Comparison of ENCODE assay signal across 9 cellular contexts in genomic region chr20:63234693-63235398, GRCh38. TPM values are rescaled to one million over a fixed set of nuclear protein-coding genes. Genes with fewer than 3 reads are reported as not detected.
DNase-seq lines count a peak whose midpoint lies in the region; ATAC-seq and TF ChIP-seq lines count a peak whose summit lies in the region.
"Had no signal": no experiment of that assay in that cellular context is flagged by ENCODE, and none has a peak within 500 bp of the region (broad histone marks: within the 10 kb centered on the region; RNA-seq: fewer than 3 reads in every experiment).

No MANE protein-coding gene starts in this region.

- no peak for TF ChIP-seq POLR2A in tibial nerve (IDR thresholded peaks at IDR 0.05)

- H3K4me3 ChIP-seq in cardiac muscle cell (no peak overlapping the region), PC-9 (no peak overlapping the region), fibroblast of the aortic adventitia (ENCODE audit: low read depth, low read length) (no peak overlapping the region), tibial nerve (no peak overlapping the region)

- no peak overlapping the region for H2AFZ ChIP-seq in PC-9

- DNase-seq in cardiac muscle cell (ENCODE audit: low read depth in 1 of 2, low spot score in 1 of 2): peak; percentile 24 to 63
- no peak for DNase-seq in cardiac septum (ENCODE audit: low spot score)
- DNase-seq in PC-9: peak; percentile 54 to 65
- DNase-seq in fibroblast of the aortic adventitia (ENCODE audit: low read depth): no peak
- no peak for DNase-seq in tibial nerve (ENCODE audit: low spot score in 2 of 2)

- H3K79me2 ChIP-seq in PC-9 (ENCODE audit: low read depth): no peaks in the 10 kb centered on the region

- POLR2A ChIA-PET in PC-9 (lab: Charles Lee; ENCODE audit: unreplicated experiment): interaction anchor here (1.1 kb wide), 1 partner anchor 11 kb away, joined by 11 read pairs; no protein-coding TSS in a partner anchor

- CTCF ChIA-PET in PC-9 (lab: Charles Lee): interaction anchor here (1.4 kb wide), 1 partner anchor 12 kb away, joined by 8 read pairs; no protein-coding TSS in a partner anchor

- H3F3A ChIP-seq in PC-9 (ENCODE audit: insufficient read depth, low read depth): peaks cover 25% of the 10 kb centered on the region; the same call in 1 of the 2 replicates

- intact Hi-C loops in cardiac septum (cut with DNase I): no loop called here
- intact Hi-C loops in PC-9 (cut with micrococcal nuclease; ENCODE audit: unreplicated experiment): no loop called here

- no peak for TF ChIP-seq EP300 in tibial nerve (IDR thresholded peaks at IDR 0.05)

- WGBS in tibial nerve, 2 donors: 30 to 34% methylated on average over 16 to 17 of the region's 20 CpGs

- H3K9me2 ChIP-seq in PC-9 (ENCODE audit: insufficient read depth): no peaks in the 10 kb centered on the region

- no peaks in the 10 kb centered on the region for H4K20me1 ChIP-seq in PC-9 (ENCODE audit: insufficient read depth)

- no peaks in the 10 kb centered on the region for H3K36me3 ChIP-seq in cardiac muscle cell
- H3K36me3 ChIP-seq in PC-9 (ENCODE audit: low read depth): no peaks in the 10 kb centered on the region
- no peaks in the 10 kb centered on the region for H3K36me3 ChIP-seq in tibial nerve

- no peaks in the 10 kb centered on the region for H3K27me3 ChIP-seq in cardiac muscle cell
- H3K27me3 ChIP-seq in PC-9 (ENCODE audit: insufficient read depth, low read depth): no peaks in the 10 kb centered on the region
- H3K27me3 ChIP-seq in tibial nerve: peaks cover 0 to 6% of the 10 kb centered on the region in 2 donors

- ATAC-seq in GM18907 (IDR thresholded peaks at IDR 0.05; ENCODE audit: unreplicated experiment) (no peak), HG02852 (IDR thresholded peaks at IDR 0.05; ENCODE audit: unreplicated experiment) (no peak), GM21825 (IDR thresholded peaks at IDR 0.05; ENCODE audit: unreplicated experiment) (no peak)
- ATAC-seq: naive thymus-derived CD4-positive, alpha-beta T cell had no signal

- peak overlapping the region; percentile 30 for H3K4me2 ChIP-seq in PC-9

- TF ChIP-seq CTCF in cardiac muscle cell (IDR thresholded peaks at IDR 0.05; ENCODE audit: low read depth, low read length) (peak; percentile 59), PC-9 (conservative IDR thresholded peaks at IDR 0.05) (peak; percentile 79), fibroblast of the aortic adventitia (IDR thresholded peaks at IDR 0.05; ENCODE audit: insufficient read depth, low read length) (peak; percentile 43), tibial nerve (IDR thresholded peaks at IDR 0.05) (peak in 2 of 5 experiments; percentile 4 to 12)

- no peaks in the 10 kb centered on the region for H3K4me1 ChIP-seq in cardiac muscle cell (ENCODE audit: low read depth)
- peaks cover 35% of the 10 kb centered on the region for H3K4me1 ChIP-seq in PC-9 (replicated peaks; ENCODE audit: insufficient read depth)
- H3K4me1 ChIP-seq in tibial nerve: peaks cover 0 to 27% (median 4%) of the 10 kb centered on the region in 4 donors

- no TSS peak for BruUV-seq in PC-9 (replicated peaks; lab: Mats Ljungman, UMichigan)

- no peaks in the 10 kb centered on the region for H3K9me3 ChIP-seq in cardiac muscle cell (ENCODE audit: low read depth)
- H3K9me3 ChIP-seq in PC-9 (ENCODE audit: insufficient read depth, low read depth): no peaks in the 10 kb centered on the region
- H3K9me3 ChIP-seq in tibial nerve: no peaks in the 10 kb centered on the region

- H3K27ac ChIP-seq in cardiac muscle cell (no peak overlapping the region), PC-9 (no peak overlapping the region), tibial nerve (peak overlapping the region in 3 of 4 donors; percentile 64 to 85 (median 85))

RNA-seq across cellular contexts. Expression of gene BIRC7, which starts 0.9 kb away (rescaled TPM):
- 0.21 and 0.54 TPM in 2 replicates for total RNA-seq in cardiac muscle cell
- not detected in 2 replicates for polyA plus RNA-seq in cardiac muscle cell
- total RNA-seq in cardiac septum: 1.1 TPM
- 0.58 TPM in 1 of 2 replicates, not detected in the other for total RNA-seq in PC-9 (2021)
- total RNA-seq in fibroblast of the aortic adventitia (ENCODE audit: low replicate concordance): 0.09 and 0.25 TPM in 2 replicates
- 10 to 100 TPM; 29.4 to 53.1 (median 42.2) TPM for total RNA-seq in tibial nerve
- total RNA-seq: naive thymus-derived CD4-positive, alpha-beta T cell had no signal
- polyA plus RNA-seq: naive thymus-derived CD4-positive, alpha-beta T cell had no signal

RNA-seq across cellular contexts. Expression of gene YTHDF1, which starts 18.9 kb away (rescaled TPM):
- 24.2 and 29.5 TPM in 2 replicates for total RNA-seq in cardiac muscle cell
- 40.0 and 54.2 TPM in 2 replicates for polyA plus RNA-seq in cardiac muscle cell
- 23.1 TPM for total RNA-seq in cardiac septum
- 34.5 and 42.6 TPM in 2 replicates for total RNA-seq in PC-9 (2021)
- total RNA-seq in fibroblast of the aortic adventitia (ENCODE audit: low replicate concordance): 24.8 and 28.6 TPM in 2 replicates
- total RNA-seq in tibial nerve: 10 to 100 TPM; 20.7 to 25.5 (median 23.3) TPM

RNA-seq across cellular contexts. Expression of gene NKAIN4, which starts 19.4 kb away (rescaled TPM):
- total RNA-seq in cardiac muscle cell (1.1 TPM in 1 of 2 replicates, not detected in the other), cardiac septum (not detected), PC-9 (2021) (not detected in 2 replicates), fibroblast of the aortic adventitia (ENCODE audit: low replicate concordance) (not detected in 2 replicates), tibial nerve (1 to 10 TPM; 1.2 to 7.2 (median 3.1) TPM)
- 0.44 TPM in 1 of 2 replicates, not detected in the other for polyA plus RNA-seq in cardiac muscle cell
- total RNA-seq: naive thymus-derived CD4-positive, alpha-beta T cell had no signal
- polyA plus RNA-seq: naive thymus-derived CD4-positive, alpha-beta T cell had no signal

RNA-seq across cellular contexts. Expression of gene ARFGAP1, which starts 37.8 kb away (rescaled TPM):
- 63.2 and 96.5 TPM in 2 replicates for total RNA-seq in cardiac muscle cell
- 85.3 and 94.5 TPM in 2 replicates for polyA plus RNA-seq in cardiac muscle cell
- 49.5 TPM for total RNA-seq in cardiac septum
- total RNA-seq in PC-9 (2021): 89.0 and 101 TPM in 2 replicates
- total RNA-seq in fibroblast of the aortic adventitia (ENCODE audit: low replicate concordance): 45.5 and 58.3 TPM in 2 replicates
- total RNA-seq in tibial nerve: 100 to 1,000 TPM in 1 of 4 donors, 10 to 100 TPM in 3; 55.3 to 124 (median 68.6) TPM

RNA-seq across cellular contexts. Expression of gene COL20A1, which starts 58.1 kb away (rescaled TPM):
- total RNA-seq in cardiac muscle cell: 0.85 TPM in 1 of 2 replicates, not detected in the other
- 1.4 TPM in 1 of 2 replicates, not detected in the other for polyA plus RNA-seq in cardiac muscle cell
- total RNA-seq in cardiac septum: 0.22 TPM
- total RNA-seq in PC-9 (2021): 0.15 TPM in 1 of 2 replicates, not detected in the other
- not detected in 2 replicates for total RNA-seq in fibroblast of the aortic adventitia (ENCODE audit: low replicate concordance)
- total RNA-seq in tibial nerve: under 1 TPM in 2 of 4 donors, not detected in 2; 0.20 to 0.44 TPM
- polyA plus RNA-seq: naive thymus-derived CD4-positive, alpha-beta T cell had no signal

Comparison
In these comparisons a context has a peak if more than half of its experiments do, and no peak if none do; other contexts are left out.
1. DNase-seq: peak in cardiac muscle cell (2 of 2) and PC-9 (2 of 2); none in cardiac septum (single experiment), fibroblast of the aortic adventitia (single experiment) and tibial nerve (0 of 2).
2. H3K27ac ChIP-seq: peak in tibial nerve (3 of 4); none in cardiac muscle cell (single experiment) and PC-9 (single experiment).
3. RNA of gene BIRC7, which starts 0.9 kb away (total RNA-seq): 29.4 to 53.1 TPM in tibial nerve; 1.1 TPM in cardiac septum (single experiment), 0.21 to 0.54 TPM in cardiac muscle cell, 0.09 to 0.25 TPM in fibroblast of the aortic adventitia and 0.58 TPM in PC-9; every median in the first group is over 10 times any median in the second.